ENCODE assay signal across 1 cellular context in genomic region chr2:239602290-239603282, GRCh38.
TF ChIP-seq lines count a peak whose summit lies in the region.

No MANE protein-coding gene starts in this region.

TF ChIP-seq in GM23338, 12 proteins besides CTCF, POLR2A, EP300 and RAD21 (continued from another document):
- no peak for TF ChIP-seq ZNF462 (CRISPR knock-in tag; IDR thresholded peaks at IDR 0.05)
- TF ChIP-seq POLR2AphosphoS5 (IDR thresholded peaks at IDR 0.05; ENCODE audit: low read depth), result no peak
- no peak for TF ChIP-seq CREB1 (CRISPR knock-in tag; IDR thresholded peaks at IDR 0.05; ENCODE audit: low read depth)
- TF ChIP-seq EZH2phosphoT487 (IDR thresholded peaks at IDR 0.05; ENCODE audit: unreplicated experiment), result no peak
TF ChIP-seq in GM23338: peak in this region for 0.
